ENCODE assay signal across 18 cellular contexts in the genomic region with DNA sequence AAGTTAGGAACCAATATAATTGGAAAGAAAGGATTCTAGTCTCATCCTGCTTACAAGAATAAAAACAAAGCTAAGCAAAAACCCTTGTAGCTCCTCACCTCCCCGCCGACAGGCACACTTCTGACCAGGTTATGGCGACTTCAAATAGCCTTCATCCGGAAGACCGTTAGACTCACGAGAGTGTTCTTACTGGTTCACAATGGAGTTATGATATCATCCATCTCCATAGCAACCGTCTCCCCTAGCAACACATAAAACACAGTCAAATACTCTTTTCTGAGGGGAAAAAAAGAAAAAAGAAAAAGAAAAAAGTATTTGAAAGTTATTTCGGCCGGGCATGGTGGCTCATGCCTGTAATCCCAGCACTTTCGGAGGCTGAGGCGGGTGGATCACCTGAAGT. TPM values are rescaled to one million over a fixed set of nuclear protein-coding genes. Genes with fewer than 3 reads are reported as not detected.
A peak's percentile ranks its signal among the peaks of the same experiment; 100 is the strongest.
DNase-seq lines count a peak whose midpoint lies in the region; ATAC-seq, FAIRE-seq and TF ChIP-seq lines count a peak whose summit lies in the region.
"Had no signal": no experiment of that assay in that cellular context is flagged by ENCODE, and none has a peak within 500 bp of the region (broad histone marks: within the 10 kb centered on the region; RNA-seq: fewer than 3 reads in every experiment).

A gene with protein sequence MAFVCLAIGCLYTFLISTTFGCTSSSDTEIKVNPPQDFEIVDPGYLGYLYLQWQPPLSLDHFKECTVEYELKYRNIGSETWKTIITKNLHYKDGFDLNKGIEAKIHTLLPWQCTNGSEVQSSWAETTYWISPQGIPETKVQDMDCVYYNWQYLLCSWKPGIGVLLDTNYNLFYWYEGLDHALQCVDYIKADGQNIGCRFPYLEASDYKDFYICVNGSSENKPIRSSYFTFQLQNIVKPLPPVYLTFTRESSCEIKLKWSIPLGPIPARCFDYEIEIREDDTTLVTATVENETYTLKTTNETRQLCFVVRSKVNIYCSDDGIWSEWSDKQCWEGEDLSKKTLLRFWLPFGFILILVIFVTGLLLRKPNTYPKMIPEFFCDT (minus strand): TSS at position 162 of the 400 bp plus-strand sequence. CDS start 347 bp downstream, outside the sequence.

- H3K4me1 Mint-ChIP-seq in WTC11, result no peaks in the 10 kb centered on the region
- H3K4me1 Mint-ChIP-seq in activated T-cell treated with anti-CD3 and anti-CD28 coated beads, Interleukin-2, amount 50 U/mL, for 72 hours (ENCODE audit: low read depth), result no peaks in the 10 kb centered on the region
- H3K4me1 Mint-ChIP-seq in activated T-helper 17 cell treated with anti-CD3 and anti-CD28 coated beads, Interleukin-2, amount 50 U/mL, for 72 hours, result no peaks in the 10 kb centered on the region

- H3K9me3 ChIP-seq in PC-3 (ENCODE audit: low read length), result no peaks in the 10 kb centered on the region
- H3K9me3 ChIP-seq: ascending aorta, mucosa of descending colon had no signal

- H3K27ac ChIP-seq in PC-3 (ENCODE audit: low read length), result peak within 1 kb of the TSS; percentile 93
- H3K27ac ChIP-seq: ascending aorta had no signal

- DNase-seq in Daoy (ENCODE audit: low read depth) (peak; percentile 70), PC-3 (no peak), lung microvascular endothelial cell (ENCODE audit: low read depth in 2 of 2) (peak; percentile 30 to 60), WTC11 (ENCODE audit: low spot score) (no peak), GM13977 (ENCODE audit: low spot score) (no peak)
- DNase-seq in activated T-cell treated with anti-CD3 and anti-CD28 coated beads, Interleukin-2, amount 50 U/mL, for 72 hours, result no peak
- DNase-seq: activated CD4-positive, CD25-positive, alpha-beta regulatory T cell; IMR-90; kidney glomerular epithelial cell; NCI-H2081; occipital lobe had no signal

- no peaks in the 10 kb centered on the region for H3K79me2 ChIP-seq in PC-3 (ENCODE audit: low read length)

- CTCF ChIA-PET in PC-3 (lab: Charles Lee) (no interaction called here), WTC11 (lab: Charles Lee) (interaction anchor here (0.6 to 1.7 kb wide), 11 partner anchors 8 to 178 kb away, joined by 3 to 5 read pairs (median 3); no protein-coding TSS in a partner anchor)

- no peak within 1 kb of the TSS for H3K4me3 Mint-ChIP-seq in WTC11
- no peak within 1 kb of the TSS for H3K4me3 Mint-ChIP-seq in activated T-cell treated with anti-CD3 and anti-CD28 coated beads, Interleukin-2, amount 50 U/mL, for 72 hours
- H3K4me3 Mint-ChIP-seq in activated T-helper 17 cell treated with anti-CD3 and anti-CD28 coated beads, Interleukin-2, amount 50 U/mL, for 72 hours, result no peak within 1 kb of the TSS

- H3K36me3 Mint-ChIP-seq in WTC11, result no peaks in the 10 kb centered on the region
- H3K36me3 Mint-ChIP-seq in activated T-cell treated with anti-CD3 and anti-CD28 coated beads, Interleukin-2, amount 50 U/mL, for 72 hours (ENCODE audit: insufficient read depth in 2 of 2), result no peaks in the 10 kb centered on the region
- H3K36me3 Mint-ChIP-seq in activated T-helper 17 cell treated with anti-CD3 and anti-CD28 coated beads, Interleukin-2, amount 50 U/mL, for 72 hours (ENCODE audit: low read depth), result no peaks in the 10 kb centered on the region

- in situ Hi-C loops in GM13977 (cut with MboI; ENCODE audit: low pct_unique_long_range_greater_than_20kb, low sequenced_read_pairs, unreplicated experiment), result no loop called here

- POLR2A ChIA-PET in PC-3 (lab: Charles Lee; ENCODE audit: unreplicated experiment), result no interaction called here
- POLR2A ChIA-PET in WTC11 (lab: Charles Lee), result no interaction called here

- no peaks in the 10 kb centered on the region for H4K20me1 ChIP-seq in PC-3 (ENCODE audit: low read length)

- H3K36me3 ChIP-seq in PC-3 (ENCODE audit: low read depth, low read length), result no peaks in the 10 kb centered on the region
- H3K36me3 ChIP-seq: ascending aorta had no signal

- peak within 1 kb of the TSS; percentile 63 for H2AFZ ChIP-seq in PC-3 (ENCODE audit: low read length)

- peaks cover 39% of the 10 kb centered on the region for H3K4me1 ChIP-seq in PC-3 (ENCODE audit: insufficient read depth, low read length)
- H3K4me1 ChIP-seq: ascending aorta had no signal

- no peak for ATAC-seq in PC-3
- no peak for ATAC-seq in WTC11
- ATAC-seq in activated T-cell treated with anti-CD3 and anti-CD28 coated beads, Interleukin-2, amount 50 U/mL, for 72 hours (replicated peaks in 1 of 2), result no peak
- ATAC-seq in activated T-helper 17 cell treated with anti-CD3 and anti-CD28 coated beads, Interleukin-2, amount 50 U/mL, for 72 hours (replicated peaks), result no peak
- ATAC-seq: esophagus mucosa, mucosa of descending colon had no signal

- intact Hi-C loops in PC-3 (cut with micrococcal nuclease), result loop anchor here (10.0 kb wide), 1 partner anchor 127 kb away; no protein-coding TSS in a partner anchor

- TF ChIP-seq CTCF in PC-3 (conservative IDR thresholded peaks at IDR 0.05; ENCODE audit: low read depth, low read length) (no peak), WTC11 (IDR thresholded peaks at IDR 0.05) (no peak), GM13977 (IDR thresholded peaks at IDR 0.05; ENCODE audit: extremely low read depth, insufficient read depth, missing control alignments) (no peak)

- H3K9me3 Mint-ChIP-seq in WTC11, result no peaks in the 10 kb centered on the region
- no peaks in the 10 kb centered on the region for H3K9me3 Mint-ChIP-seq in activated T-cell treated with anti-CD3 and anti-CD28 coated beads, Interleukin-2, amount 50 U/mL, for 72 hours
- peaks cover 5% of the 10 kb centered on the region for H3K9me3 Mint-ChIP-seq in activated T-helper 17 cell treated with anti-CD3 and anti-CD28 coated beads, Interleukin-2, amount 50 U/mL, for 72 hours

- peak within 1 kb of the TSS; percentile 68 for H3K9ac ChIP-seq in PC-3 (ENCODE audit: low read length)

- FAIRE-seq in colon (lab: Jason Lieb, UNC), result peak; percentile 14
- FAIRE-seq: GM19239 had no signal

- no peak within 1 kb of the TSS for H3K4me3 ChIP-seq in PC-3 (ENCODE audit: low read length)
- H3K4me3 ChIP-seq: mucosa of descending colon had no signal

- H3K27me3 Mint-ChIP-seq in WTC11 (ENCODE audit: low read depth), result peaks cover 17% of the 10 kb centered on the region
- peaks cover 25% of the 10 kb centered on the region for H3K27me3 Mint-ChIP-seq in activated T-cell treated with anti-CD3 and anti-CD28 coated beads, Interleukin-2, amount 50 U/mL, for 72 hours (ENCODE audit: low read depth)
- no peaks in the 10 kb centered on the region for H3K27me3 Mint-ChIP-seq in activated T-helper 17 cell treated with anti-CD3 and anti-CD28 coated beads, Interleukin-2, amount 50 U/mL, for 72 hours

- H3K27me3 ChIP-seq in PC-3 (ENCODE audit: low read length), result no peaks in the 10 kb centered on the region
- H3K27me3 ChIP-seq: ascending aorta had no signal

- H3K9me2 ChIP-seq in PC-3 (replicated peaks; ENCODE audit: low read length), result no peaks in the 10 kb centered on the region

- no peak within 1 kb of the TSS for H3K27ac Mint-ChIP-seq in WTC11
- H3K27ac Mint-ChIP-seq in activated T-cell treated with anti-CD3 and anti-CD28 coated beads, Interleukin-2, amount 50 U/mL, for 72 hours, result no peak within 1 kb of the TSS
- no peak within 1 kb of the TSS for H3K27ac Mint-ChIP-seq in activated T-helper 17 cell treated with anti-CD3 and anti-CD28 coated beads, Interleukin-2, amount 50 U/mL, for 72 hours

- H3K4me2 ChIP-seq in PC-3 (ENCODE audit: low read length), result peak within 1 kb of the TSS; percentile 66

- H3F3A ChIP-seq in PC-3 (ENCODE audit: low read length, unreplicated experiment), result no peaks in the 10 kb centered on the region

- BruUV-seq in PC-3 (replicated peaks; lab: Mats Ljungman, UMichigan), result no TSS peak

TF ChIP-seq in WTC11, 78 proteins besides CTCF, POLR2A, EP300 and RAD21:
- TF ChIP-seq NFATC4 (CRISPR knock-in tag; IDR thresholded peaks at IDR 0.05), result no peak
- no peak for TF ChIP-seq PRRX2 (CRISPR knock-in tag; IDR thresholded peaks at IDR 0.05)
- TF ChIP-seq, protein P1, sequence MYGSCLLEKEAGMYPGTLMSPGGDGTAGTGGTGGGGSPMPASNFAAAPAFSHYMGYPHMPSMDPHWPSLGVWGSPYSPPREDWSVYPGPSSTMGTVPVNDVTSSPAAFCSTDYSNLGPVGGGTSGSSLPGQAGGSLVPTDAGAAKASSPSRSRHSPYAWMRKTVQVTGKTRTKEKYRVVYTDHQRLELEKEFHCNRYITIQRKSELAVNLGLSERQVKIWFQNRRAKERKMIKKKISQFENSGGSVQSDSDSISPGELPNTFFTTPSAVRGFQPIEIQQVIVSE (CRISPR knock-in tag; IDR thresholded peaks at IDR 0.05; ENCODE audit: borderline replicate concordance), result no peak
- TF ChIP-seq, protein P2, sequence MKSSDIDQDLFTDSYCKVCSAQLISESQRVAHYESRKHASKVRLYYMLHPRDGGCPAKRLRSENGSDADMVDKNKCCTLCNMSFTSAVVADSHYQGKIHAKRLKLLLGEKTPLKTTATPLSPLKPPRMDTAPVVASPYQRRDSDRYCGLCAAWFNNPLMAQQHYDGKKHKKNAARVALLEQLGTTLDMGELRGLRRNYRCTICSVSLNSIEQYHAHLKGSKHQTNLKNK (CRISPR knock-in tag; IDR thresholded peaks at IDR 0.05), result no peak

RNA-seq across cellular contexts. Expression of the gene that starts here (rescaled TPM):
- total RNA-seq in Daoy (2014; rRNA removed; shearing (Covaris generic)), result 70.3 and 79.4 TPM in 2 replicates
- total RNA-seq in PC-3 (2014; rRNA removed) (3.4 and 8.1 TPM in 2 replicates), lung microvascular endothelial cell (0.20 and 0.65 TPM in 2 replicates), WTC11 (2021) (not detected in 3 replicates)
- total RNA-seq in activated T-cell treated with anti-CD3 and anti-CD28 coated beads, Interleukin-2, amount 50 U/mL, for 72 hours, result not detected
- not detected for total RNA-seq in activated T-helper 17 cell treated with anti-CD3 and anti-CD28 coated beads, Interleukin-2, amount 50 U/mL, for 72 hours
- total RNA-seq: T-helper 1 cell treated with Interleukin-12 subunit alpha and Interleukin-12 subunit beta and Interleukin-4 antibody, amounts not matched to agents 30 ng/mL and 1 ng/mL, for 36 hours had no signal

Comparison
In these comparisons a context has a peak if more than half of its experiments do, and no peak if none do; other contexts are left out.
1. Peak in DNase-seq in lung microvascular endothelial cell; RNA of the gene not detected or under 1 TPM.